Comparison of ENCODE assay signal across 18 cellular contexts in the genomic region with DNA sequence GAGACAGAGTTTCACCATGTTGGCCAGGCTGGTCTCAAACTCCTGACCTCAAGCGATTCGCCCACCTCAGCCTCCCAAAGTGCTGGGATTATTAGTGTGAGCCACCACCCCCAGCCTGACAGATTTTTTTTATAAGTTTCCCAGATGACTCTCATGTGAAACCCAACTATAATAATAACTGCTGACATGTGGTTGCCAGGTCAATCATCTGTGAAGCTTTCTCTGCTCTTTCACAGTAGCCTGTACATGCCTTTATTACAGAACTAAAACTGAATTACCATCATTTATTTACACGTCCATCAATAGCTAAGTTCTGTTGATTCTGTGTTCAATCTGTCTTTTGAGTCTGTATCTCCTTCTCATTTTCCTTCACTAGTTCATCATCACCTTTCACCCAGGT.
DNase-seq lines count a peak whose midpoint lies in the region; ATAC-seq and TF ChIP-seq lines count a peak whose summit lies in the region.
"Had no signal": no experiment of that assay in that cellular context is flagged by ENCODE, and none has a peak within 500 bp of the region (broad histone marks: within the 10 kb centered on the region; RNA-seq: fewer than 3 reads in every experiment).

No MANE protein-coding gene starts in this region.

- TF ChIP-seq CTCF in MM.1S (IDR thresholded peaks at IDR 0.05; ENCODE audit: low read length): no peak

- H3K36me3 ChIP-seq in MM.1S (replicated peaks; ENCODE audit: insufficient read depth, low read length): no peaks in the 10 kb centered on the region

- no peaks in the 10 kb centered on the region for H3K79me2 ChIP-seq in MM.1S (ENCODE audit: low read length)

- no peaks in the 10 kb centered on the region for H3K4me1 ChIP-seq in MM.1S (ENCODE audit: low read length)

- no peak overlapping the region for H2AFZ ChIP-seq in MM.1S (ENCODE audit: low read length)

- no peak overlapping the region for H3K27ac ChIP-seq in MM.1S (ENCODE audit: low read length)
- H3K27ac ChIP-seq: C4-2B, SK-N-MC had no signal

- H3K9ac ChIP-seq in MM.1S (ENCODE audit: low read length): no peak overlapping the region

- ATAC-seq in GM18867 (IDR thresholded peaks at IDR 0.05; ENCODE audit: unreplicated experiment) (peak; percentile 84), HG02759 (IDR thresholded peaks at IDR 0.05; ENCODE audit: unreplicated experiment) (peak; percentile 75), HG03432 (IDR thresholded peaks at IDR 0.05; ENCODE audit: unreplicated experiment) (peak; percentile 69), HG03378 (IDR thresholded peaks at IDR 0.05; ENCODE audit: unreplicated experiment) (no peak)
- ATAC-seq: K562 had no signal

- no peak overlapping the region for H3K4me3 ChIP-seq in MM.1S (ENCODE audit: low read length)
- H3K4me3 ChIP-seq: K562, SK-N-MC had no signal

- no peak overlapping the region for H3K4me2 ChIP-seq in MM.1S (ENCODE audit: low read depth, low read length)

- DNase-seq in MM.1S (no peak), islet precursor cell (no peak), T-helper 9 cell (no peak)
- DNase-seq: DMS79, H9, NCI-H1105 treated with DMSO at 0.1 percent for 48 hours, NCI-H1694, NCI-H2081 treated with DMSO at 0.1 percent for 48 hours, NCI-H446 treated with DMSO at 0.1 percent for 48 hours, OCI-M1, SHP77 had no signal

- no peaks in the 10 kb centered on the region for H3F3A ChIP-seq in MM.1S (ENCODE audit: insufficient read depth, low read length)

- H3K27me3 ChIP-seq in MM.1S (replicated peaks; ENCODE audit: insufficient read depth, low read length): no peaks in the 10 kb centered on the region

- no peaks in the 10 kb centered on the region for H4K20me1 ChIP-seq in MM.1S (ENCODE audit: insufficient read depth, low read length)

- H3K9me3 ChIP-seq in MM.1S (replicated peaks; ENCODE audit: insufficient read depth, low read length): no peaks in the 10 kb centered on the region

- no peaks in the 10 kb centered on the region for H3K9me2 ChIP-seq in MM.1S (replicated peaks; ENCODE audit: insufficient read depth, low read length)
